19 cellular contexts compared by ENCODE assay signal in the genomic region with DNA sequence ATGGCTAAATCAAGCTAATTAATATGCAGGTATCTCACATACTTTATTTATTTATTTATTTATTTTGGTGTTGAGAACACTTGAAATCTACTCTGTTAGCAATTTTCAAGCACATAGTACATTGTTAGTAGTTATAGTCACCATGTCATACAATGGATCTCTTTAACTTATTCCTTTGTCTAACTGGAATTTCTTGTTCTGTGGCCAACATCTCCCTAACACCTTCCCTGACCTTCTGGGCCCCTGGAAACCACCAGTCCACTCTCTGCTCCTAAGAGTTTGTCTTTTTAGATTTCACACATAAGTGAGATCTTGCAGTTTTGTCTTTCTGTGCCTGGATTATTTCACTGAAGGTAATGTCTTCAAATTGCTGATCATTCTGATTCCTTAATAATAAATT.
A peak's percentile ranks its signal among the peaks of the same experiment; 100 is the strongest.
DNase-seq lines count a peak whose midpoint lies in the region; ATAC-seq and TF ChIP-seq lines count a peak whose summit lies in the region.
"Had no signal": no experiment of that assay in that cellular context is flagged by ENCODE, and none has a peak within 500 bp of the region (broad histone marks: within the 10 kb centered on the region; RNA-seq: fewer than 3 reads in every experiment).

No MANE protein-coding gene starts in this region.

- intact Hi-C loops in PC-3 (cut with micrococcal nuclease) = no loop called here

- H3K9me3 Mint-ChIP-seq in GM23338 = no peaks in the 10 kb centered on the region

- H3K36me3 ChIP-seq in GM23338 (ENCODE audit: insufficient read depth) (no peaks in the 10 kb centered on the region), PC-3 (ENCODE audit: low read depth, low read length) (no peaks in the 10 kb centered on the region)
- H3K36me3 ChIP-seq: BLaER1 had no signal

- no peaks in the 10 kb centered on the region for H3K9me2 ChIP-seq in GM23338 (ENCODE audit: insufficient read depth)
- no peaks in the 10 kb centered on the region for H3K9me2 ChIP-seq in PC-3 (replicated peaks; ENCODE audit: low read length)

- no peaks in the 10 kb centered on the region for H4K20me1 ChIP-seq in GM23338 (replicated peaks; ENCODE audit: insufficient read depth)
- no peaks in the 10 kb centered on the region for H4K20me1 ChIP-seq in PC-3 (ENCODE audit: low read length)
- H4K20me1 ChIP-seq: BLaER1 had no signal

- no peak for ATAC-seq in GM23338
- ATAC-seq in PC-3 = no peak
- ATAC-seq: GM12878 had no signal

- DNase-seq in GM23338 (ENCODE audit: low spot score) (no peak), PC-3 (peak; percentile 75), kidney tubule cell (ENCODE audit: low spot score) (peak; percentile 32), renal cortical epithelial cell (ENCODE audit: low read depth) (peak; percentile 16), RWPE1 (ENCODE audit: low spot score) (no peak), NK-92 (lab: John Stamatoyannopoulos, UW; ENCODE audit: unreplicated experiment) (no peak), NCI-H1417 (lab: John Stamatoyannopoulos, UW) (no peak)
- DNase-seq: CD4-positive, alpha-beta memory T cell; DMS53; EL; KG1; MV-4-11; NCI-H187; NCI-H345; NCI-H69; NK-92 treated with Interleukin-12 subunit alpha and Interleukin-12 subunit beta, amount 100 ng/mL, for 24 hours; SHP77 treated with DMSO at 0.1 percent for 48 hours had no signal

- H3K4me1 ChIP-seq in GM23338 (ENCODE audit: insufficient read depth) = no peaks in the 10 kb centered on the region
- H3K4me1 ChIP-seq in PC-3 (ENCODE audit: insufficient read depth, low read length) = peaks cover 14% of the 10 kb centered on the region
- H3K4me1 ChIP-seq: BLaER1 had no signal

- H2AFZ ChIP-seq in GM23338 (no peak overlapping the region), PC-3 (ENCODE audit: low read length) (no peak overlapping the region)

- TF ChIP-seq CTCF in GM23338 (conservative IDR thresholded peaks at IDR 0.05; ENCODE audit: low read depth in 2 of 2) = no peak
- no peak for TF ChIP-seq CTCF in PC-3 (conservative IDR thresholded peaks at IDR 0.05; ENCODE audit: low read depth, low read length)
- no peak for TF ChIP-seq CTCF in RWPE1 (conservative IDR thresholded peaks at IDR 0.05; ENCODE audit: low read depth)

- H3K4me3 ChIP-seq in GM23338 (no peak overlapping the region), PC-3 (ENCODE audit: low read length) (no peak overlapping the region)
- H3K4me3 ChIP-seq: BLaER1, GM12878 had no signal

- CTCF ChIA-PET in PC-3 (lab: Charles Lee) = no interaction called here
- CTCF ChIA-PET in RWPE1 (lab: Yijun Ruan, JAX) = interaction anchor here (0.6 kb wide), 1 partner anchor 914 kb away, joined by 5 read pairs; no protein-coding TSS in a partner anchor

- H3K27me3 ChIP-seq in GM23338 (ENCODE audit: insufficient read depth) (no peaks in the 10 kb centered on the region), PC-3 (ENCODE audit: low read length) (no peaks in the 10 kb centered on the region)
- H3K27me3 ChIP-seq: BLaER1 had no signal

- no peaks in the 10 kb centered on the region for H3K9me3 ChIP-seq in PC-3 (ENCODE audit: low read length)
- H3K9me3 ChIP-seq: BLaER1 had no signal

- no peak overlapping the region for H3K4me3 Mint-ChIP-seq in GM23338
- H3K4me3 Mint-ChIP-seq: CD4-positive, alpha-beta memory T cell had no signal

- H3K4me2 ChIP-seq in GM23338 = no peak overlapping the region
- H3K4me2 ChIP-seq in PC-3 (ENCODE audit: low read length) = peak overlapping the region; percentile 24; the same call in 1 of the 2 replicates
- H3K4me2 ChIP-seq: BLaER1 had no signal

- no peaks in the 10 kb centered on the region for H3K27me3 Mint-ChIP-seq in GM23338 (ENCODE audit: insufficient read depth, low read depth, poor library complexity)
- H3K27me3 Mint-ChIP-seq: CD4-positive, alpha-beta memory T cell had no signal

- no peak overlapping the region for H3K9ac ChIP-seq in PC-3 (ENCODE audit: low read length)
- H3K9ac ChIP-seq: BLaER1 had no signal

- no peaks in the 10 kb centered on the region for H3F3A ChIP-seq in GM23338 (replicated peaks; ENCODE audit: low read depth)
- no peaks in the 10 kb centered on the region for H3F3A ChIP-seq in PC-3 (ENCODE audit: low read length, unreplicated experiment)

- H3K79me2 ChIP-seq in GM23338 (replicated peaks; ENCODE audit: insufficient read depth) (no peaks in the 10 kb centered on the region), PC-3 (ENCODE audit: low read length) (no peaks in the 10 kb centered on the region)

- BruUV-seq in PC-3 (replicated peaks; lab: Mats Ljungman, UMichigan) = no TSS peak

- peak overlapping the region; percentile 37; the same call in 1 of the 2 replicates for H3K27ac Mint-ChIP-seq in GM23338
- H3K27ac Mint-ChIP-seq: CD4-positive, alpha-beta memory T cell had no signal

- POLR2A ChIA-PET in PC-3 (lab: Charles Lee; ENCODE audit: unreplicated experiment) (interaction anchor here (0.7 kb wide), 1 partner anchor 1320 kb away, joined by 5 read pairs; no protein-coding TSS in a partner anchor), RWPE1 (lab: Yijun Ruan, JAX; ENCODE audit: low non-redundant PET) (no interaction called here)

- H3K36me3 Mint-ChIP-seq in GM23338 (ENCODE audit: low read depth) = no peaks in the 10 kb centered on the region

- H3K27ac ChIP-seq in GM23338 (ENCODE audit: low read depth) (no peak overlapping the region), PC-3 (ENCODE audit: low read length) (no peak overlapping the region), RWPE1 (no peak overlapping the region)
- H3K27ac ChIP-seq: BLaER1 had no signal

- H3K4me1 Mint-ChIP-seq in GM23338 = no peaks in the 10 kb centered on the region
- H3K4me1 Mint-ChIP-seq: CD4-positive, alpha-beta memory T cell had no signal

TF ChIP-seq in GM23338, 12 proteins besides CTCF, POLR2A, EP300 and RAD21:
- TF ChIP-seq JUNB (IDR thresholded peaks at IDR 0.05; ENCODE audit: unreplicated experiment) (no peak), CREB1 (CRISPR knock-in tag; IDR thresholded peaks at IDR 0.05; ENCODE audit: low read depth) (no peak)

Comparison
In these comparisons a context has a peak if more than half of its experiments do, and no peak if none do; other contexts are left out.
1. DNase-seq: peak in PC-3 (single experiment), kidney tubule cell (single experiment) and renal cortical epithelial cell (single experiment); none in GM23338 (single experiment), RWPE1 (single experiment), NK-92 (single experiment) and NCI-H1417 (0 of 3).